13 cellular contexts compared by ENCODE assay signal in the genomic region with DNA sequence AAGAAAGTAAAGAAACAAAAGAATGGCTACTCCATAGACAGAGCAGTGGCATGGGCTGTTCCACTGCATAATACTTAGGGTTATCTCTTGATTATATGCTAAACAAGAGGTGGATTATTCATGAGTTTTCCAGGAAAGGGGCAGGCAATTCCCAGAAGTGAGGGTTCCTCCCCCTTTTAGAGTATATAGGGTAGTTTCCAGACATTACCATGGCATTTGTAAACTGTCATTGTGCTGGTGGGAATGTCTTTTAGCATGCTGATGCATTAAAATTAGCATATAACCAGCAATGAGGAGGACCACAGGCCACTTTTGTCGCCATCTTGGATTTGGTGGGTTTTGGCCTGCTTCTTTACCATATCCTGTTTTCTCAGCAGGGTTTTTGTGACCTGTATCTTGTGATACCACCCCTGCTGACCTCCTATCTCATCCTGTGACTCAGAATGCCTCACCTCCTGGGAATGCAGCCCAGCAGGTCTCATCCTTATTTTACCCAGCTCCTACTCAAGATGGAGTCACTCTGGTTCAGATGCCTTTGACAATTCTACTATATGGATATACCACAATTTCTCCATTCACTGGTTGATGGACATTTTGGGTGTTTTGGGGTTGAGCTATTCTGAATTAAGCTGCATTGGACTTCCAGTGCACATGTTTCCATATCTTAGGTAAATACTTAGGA.
DNase-seq lines count a peak whose midpoint lies in the region; ATAC-seq and TF ChIP-seq lines count a peak whose summit lies in the region.
"Had no signal": no experiment of that assay in that cellular context is flagged by ENCODE, and none has a peak within 500 bp of the region (broad histone marks: within the 10 kb centered on the region; RNA-seq: fewer than 3 reads in every experiment).

No MANE protein-coding gene starts in this region.

- WGBS in mesendoderm (ENCODE audit: extremely low coverage, insufficient coverage, low lambda C conversion rate) = no CpG with 5 or more reads among the region's 1 CpG
- 93% methylated on average over 1 of the region's 1 CpG for WGBS in esophagus muscularis mucosa

- no peak overlapping the region for H4K8ac ChIP-seq in mesendoderm (ENCODE audit: low read depth, low read length)

- H3K27ac ChIP-seq in GM23338 (ENCODE audit: low read depth) = peak overlapping the region; percentile 6; the same call in 1 of the 2 replicates
- H3K27ac ChIP-seq in mesendoderm (ENCODE audit: low read depth, low read length) = no peak overlapping the region
- H3K27ac ChIP-seq in esophagus muscularis mucosa (replicated peaks in 1 of 4) = no peak overlapping the region

- no peak overlapping the region for H3K9ac ChIP-seq in mesendoderm (ENCODE audit: low read length)

- H3K9me2 ChIP-seq in GM23338 (ENCODE audit: insufficient read depth) = 0 out of 2 replicates have a peak, but pooled peaks cover 12% of the 10 kb centered on the region

- no peak overlapping the region for H2BK15ac ChIP-seq in mesendoderm (replicated peaks; ENCODE audit: low read depth)

- H3K4me1 Mint-ChIP-seq in GM23338 = peaks cover 19% of the 10 kb centered on the region

- H2AK5ac ChIP-seq in mesendoderm (ENCODE audit: low read length) = no peak overlapping the region

- H3K4me2 ChIP-seq in GM23338 (no peak overlapping the region), mesendoderm (ENCODE audit: low read length) (no peak overlapping the region)

- TF ChIP-seq EP300 in esophagus muscularis mucosa (IDR thresholded peaks at IDR 0.05) = no peak

- peaks cover 5% of the 10 kb centered on the region; the same call in 2 of the 3 replicates for H3K9me3 Mint-ChIP-seq in GM23338
- H3K9me3 Mint-ChIP-seq: IgD-negative memory B cell, immature natural killer cell had no signal

- peak overlapping the region; percentile 77 for H3K27ac Mint-ChIP-seq in GM23338
- H3K27ac Mint-ChIP-seq: IgD-negative memory B cell had no signal

- in situ Hi-C loops in GM13977 (cut with MboI; ENCODE audit: low pct_unique_long_range_greater_than_20kb, low sequenced_read_pairs, unreplicated experiment) = no loop called here

- H3K4ac ChIP-seq in mesendoderm (ENCODE audit: low read depth, low read length) = no peak overlapping the region

- H3K79me1 ChIP-seq in mesendoderm (ENCODE audit: low read length) = no peaks in the 10 kb centered on the region

- intact Hi-C loops in esophagus muscularis mucosa (cut with DNase I) = no loop called here

- no peak overlapping the region for H2AFZ ChIP-seq in GM23338

- DNase-seq in GM23338 (ENCODE audit: low spot score) (peak; percentile 74), OCI-M1 (lab: John Stamatoyannopoulos, UW) (peak; percentile 27), choroid plexus epithelial cell (ENCODE audit: low read depth) (peak; percentile 36), mesendoderm (peak; percentile 98), GM13977 (ENCODE audit: low spot score) (no peak), COLO668 (lab: John Stamatoyannopoulos, UW; ENCODE audit: unreplicated experiment) (no peak), esophagus muscularis mucosa (ENCODE audit: extremely low spot score) (no peak)
- DNase-seq: activated CD4-positive, alpha-beta T cell treated with anti-CD3 and anti-CD28 coated beads, Interleukin-2, amount 50 U/mL, for 1 hour; activated gamma-delta T cell; immature natural killer cell; NCI-H2029 had no signal

- H2BK120ac ChIP-seq in mesendoderm (ENCODE audit: low read depth, low read length) = no peak overlapping the region

- H3K23ac ChIP-seq in mesendoderm (ENCODE audit: low read length) = no peak overlapping the region

- ATAC-seq in GM23338 = peak; percentile 80
- no peak for ATAC-seq in GM21717 (IDR thresholded peaks at IDR 0.05; ENCODE audit: unreplicated experiment)

- no peak overlapping the region; the same call in 2 of the 3 replicates for H3K4me3 Mint-ChIP-seq in GM23338
- H3K4me3 Mint-ChIP-seq: IgD-negative memory B cell had no signal

- no peaks in the 10 kb centered on the region for H3K27me3 Mint-ChIP-seq in GM23338 (ENCODE audit: insufficient read depth, low read depth, poor library complexity)
- H3K27me3 Mint-ChIP-seq: IgD-negative memory B cell had no signal

- no peak for TF ChIP-seq POLR2A in esophagus muscularis mucosa (IDR thresholded peaks at IDR 0.05; ENCODE audit: low read depth)

- H3K79me2 ChIP-seq in GM23338 (replicated peaks; ENCODE audit: insufficient read depth) (no peaks in the 10 kb centered on the region), mesendoderm (ENCODE audit: control insufficient read depth, insufficient read depth, low read length) (no peaks in the 10 kb centered on the region)

- no peaks in the 10 kb centered on the region for H3K4me1 ChIP-seq in GM23338 (ENCODE audit: insufficient read depth)
- H3K4me1 ChIP-seq in mesendoderm (ENCODE audit: control insufficient read depth, low read depth, low read length) = no peaks in the 10 kb centered on the region
- H3K4me1 ChIP-seq in esophagus muscularis mucosa = peaks cover 0 to 5% (median 0%) of the 10 kb centered on the region in 4 donors

- H3K56ac ChIP-seq in mesendoderm (ENCODE audit: low read length) = no peak overlapping the region

- TF ChIP-seq CTCF in GM23338 (conservative IDR thresholded peaks at IDR 0.05; ENCODE audit: low read depth in 2 of 2) (no peak), choroid plexus epithelial cell (conservative IDR thresholded peaks at IDR 0.05; ENCODE audit: low read depth, low read length) (no peak), GM13977 (IDR thresholded peaks at IDR 0.05; ENCODE audit: extremely low read depth, insufficient read depth, missing control alignments) (no peak), esophagus muscularis mucosa (IDR thresholded peaks at IDR 0.05) (no peak)

- H3K36me3 ChIP-seq in GM23338 (ENCODE audit: insufficient read depth) (no peaks in the 10 kb centered on the region), mesendoderm (ENCODE audit: control insufficient read depth, insufficient read depth, low read length) (no peaks in the 10 kb centered on the region), esophagus muscularis mucosa (peaks cover 4 to 10% (median 5%) of the 10 kb centered on the region in 4 donors)

- no peak overlapping the region for H3K4me3 ChIP-seq in GM23338
- H3K4me3 ChIP-seq in choroid plexus epithelial cell (ENCODE audit: low read depth, low read length) = no peak overlapping the region
- H3K4me3 ChIP-seq in mesendoderm (ENCODE audit: low read length) = no peak overlapping the region
- H3K4me3 ChIP-seq in esophagus muscularis mucosa = no peak overlapping the region

- H3K36me3 Mint-ChIP-seq in GM23338 (ENCODE audit: low read depth) = peaks cover 21% of the 10 kb centered on the region; the same call in 2 of the 3 replicates

- H3K18ac ChIP-seq in mesendoderm (ENCODE audit: low read length) = no peak overlapping the region

- H3K27me3 ChIP-seq in GM23338 (ENCODE audit: insufficient read depth) (no peaks in the 10 kb centered on the region), mesendoderm (ENCODE audit: insufficient read depth, low read length, poor library complexity) (no peaks in the 10 kb centered on the region), esophagus muscularis mucosa (no peaks in the 10 kb centered on the region)

- no peak overlapping the region for H4K5ac ChIP-seq in mesendoderm (ENCODE audit: low read length)

- H3F3A ChIP-seq in GM23338 (replicated peaks; ENCODE audit: low read depth) = no peaks in the 10 kb centered on the region

- no peak overlapping the region for H2BK5ac ChIP-seq in mesendoderm (ENCODE audit: low read length)

- H3K9me3 ChIP-seq in esophagus muscularis mucosa = no peaks in the 10 kb centered on the region

- no peaks in the 10 kb centered on the region for H4K20me1 ChIP-seq in GM23338 (replicated peaks; ENCODE audit: insufficient read depth)

TF ChIP-seq in GM23338, 12 proteins besides CTCF, POLR2A, EP300 and RAD21 (continues in another document):
- TF ChIP-seq ZNF114 (CRISPR knock-in tag; IDR thresholded peaks at IDR 0.05) (peak; percentile 74; the same call in 1 of the 2 replicates), CREB1 (CRISPR knock-in tag; IDR thresholded peaks at IDR 0.05; ENCODE audit: low read depth) (no peak)

Comparison
In these comparisons a context has a peak if more than half of its experiments do, and no peak if none do; other contexts are left out.
1. DNase-seq: peak in GM23338 (single experiment), OCI-M1 (single experiment), choroid plexus epithelial cell (single experiment) and mesendoderm (single experiment); none in GM13977 (single experiment), COLO668 (single experiment) and esophagus muscularis mucosa (single experiment).